In the genomic region with DNA sequence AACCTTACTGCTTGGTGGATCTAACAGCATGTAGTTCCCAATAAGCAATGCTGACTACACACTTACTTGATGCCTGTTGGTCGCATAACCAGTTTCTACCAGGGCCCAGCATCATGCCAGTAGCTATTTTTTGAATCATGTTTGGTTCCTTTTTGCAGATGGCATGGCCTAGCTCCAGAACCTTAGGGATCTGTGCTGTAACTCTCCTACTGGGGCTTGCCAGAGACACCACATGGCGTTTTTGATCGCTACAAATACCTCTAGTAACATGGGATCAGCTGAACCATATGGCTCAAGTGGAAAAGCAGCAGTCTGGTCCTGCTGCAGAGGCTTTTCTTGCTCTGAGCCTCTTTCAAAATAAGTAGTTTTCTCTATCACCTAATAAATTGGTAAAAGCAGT, we compare ENCODE assay signal across 13 cellular contexts.
A peak's percentile ranks its signal among the peaks of the same experiment; 100 is the strongest.
DNase-seq lines count a peak whose midpoint lies in the region; ATAC-seq and TF ChIP-seq lines count a peak whose summit lies in the region.
"Had no signal": no experiment of that assay in that cellular context is flagged by ENCODE, and none has a peak within 500 bp of the region (broad histone marks: within the 10 kb centered on the region; RNA-seq: fewer than 3 reads in every experiment).

No MANE protein-coding gene starts in this region.

- no peak for TF ChIP-seq CTCF in GM20000 (IDR thresholded peaks at IDR 0.05; ENCODE audit: extremely low read depth, missing control alignments)

- peak; percentile 59 for DNase-seq in DMS 273 (lab: John Stamatoyannopoulos, UW; ENCODE audit: unreplicated experiment)
- DNase-seq in NCI-H446 (lab: John Stamatoyannopoulos, UW) = peak; percentile 36 to 86
- DNase-seq in cerebellum (ENCODE audit: low spot score) = peak; percentile 82
- no peak for DNase-seq in GM20000 (ENCODE audit: low spot score)
- DNase-seq: BE2C; Caco-2; CD4-positive, CD25-positive, alpha-beta regulatory T cell; DMS79 treated with DMSO at 0.1 percent for 48 hours; HCEC 1CT had no signal

- no peak for ATAC-seq in GM18517 (IDR thresholded peaks at IDR 0.05; ENCODE audit: unreplicated experiment)
- no peak for ATAC-seq in HG02678 (IDR thresholded peaks at IDR 0.05; ENCODE audit: unreplicated experiment)
- ATAC-seq: GM12878, GM23338 had no signal
